1 cellular context compared by ENCODE assay signal in genomic region chr17:64217249-64217652, GRCh38.
TF ChIP-seq lines count a peak whose summit lies in the region.

No MANE protein-coding gene starts in this region.

TF ChIP-seq in HepG2, 621 proteins besides CTCF, POLR2A, EP300 and RAD21 (continued from another document and continues in another):
- no peak for TF ChIP-seq ZNF816 (CRISPR knock-in tag; IDR thresholded peaks at IDR 0.05; ENCODE audit: borderline replicate concordance)
- TF ChIP-seq ZNF512B (CRISPR knock-in tag; IDR thresholded peaks at IDR 0.05; ENCODE audit: borderline replicate concordance), result no peak
- 0 out of 2 replicates have a peak, but pooled peaks have one; percentile 33 for TF ChIP-seq ATAD3A (CRISPR knock-in tag; IDR thresholded peaks at IDR 0.05)
- no peak for TF ChIP-seq ZEB1 (IDR thresholded peaks at IDR 0.05; ENCODE audit: insufficient replicate concordance, low read depth)
- no peak for TF ChIP-seq NFRKB (IDR thresholded peaks at IDR 0.05)
- 0 out of 2 replicates have a peak, but pooled peaks have one; percentile 19 for TF ChIP-seq ZNF772 (CRISPR knock-in tag; IDR thresholded peaks at IDR 0.05)
- 0 out of 2 replicates have a peak, but pooled peaks have one; percentile 3 for TF ChIP-seq AHDC1 (CRISPR knock-in tag; IDR thresholded peaks at IDR 0.05; ENCODE audit: borderline replicate concordance)
- TF ChIP-seq ZNF746 (CRISPR knock-in tag; IDR thresholded peaks at IDR 0.05), result no peak
- TF ChIP-seq ZBTB46 (CRISPR knock-in tag; IDR thresholded peaks at IDR 0.05; ENCODE audit: borderline replicate concordance), result no peak
- no peak for TF ChIP-seq ARNT2 (CRISPR knock-in tag; IDR thresholded peaks at IDR 0.05; ENCODE audit: low read depth)
- TF ChIP-seq ZBTB33 (CRISPR knock-in tag; IDR thresholded peaks at IDR 0.05), result peak; percentile 45; the same call in 1 of the 2 replicates
- TF ChIP-seq ZNF326 (CRISPR knock-in tag; IDR thresholded peaks at IDR 0.05; ENCODE audit: borderline replicate concordance), result no peak
- no peak for TF ChIP-seq ZNF563 (CRISPR knock-in tag; IDR thresholded peaks at IDR 0.05)
- peak; percentile 87 for TF ChIP-seq ZNF687 (CRISPR knock-in tag; IDR thresholded peaks at IDR 0.05)
- no peak for TF ChIP-seq ZNF713 (CRISPR knock-in tag; IDR thresholded peaks at IDR 0.05)
- TF ChIP-seq RCOR2 (CRISPR knock-in tag; IDR thresholded peaks at IDR 0.05), result peak; percentile 2; the same call in 1 of the 2 replicates
- TF ChIP-seq PHF8 (CRISPR knock-in tag; IDR thresholded peaks at IDR 0.05), result no peak
- TF ChIP-seq AGO2 (optimal IDR thresholded peaks at IDR 0.05; ENCODE audit: low read depth, low read length), result no peak
- TF ChIP-seq ARHGAP35 (CRISPR knock-in tag; IDR thresholded peaks at IDR 0.05; ENCODE audit: borderline replicate concordance), result no peak
- no peak for TF ChIP-seq GMEB1 (CRISPR knock-in tag; IDR thresholded peaks at IDR 0.05; ENCODE audit: borderline replicate concordance)
- TF ChIP-seq GFI1 (CRISPR knock-in tag; IDR thresholded peaks at IDR 0.05; ENCODE audit: borderline replicate concordance), result no peak
- TF ChIP-seq TEAD3 (CRISPR knock-in tag; optimal IDR thresholded peaks at IDR 0.05; ENCODE audit: borderline replicate concordance), result peak; percentile 33
- no peak for TF ChIP-seq ATM (IDR thresholded peaks at IDR 0.05; ENCODE audit: borderline replicate concordance)
- TF ChIP-seq ZNF614 (CRISPR knock-in tag; IDR thresholded peaks at IDR 0.05; ENCODE audit: borderline replicate concordance), result no peak; the same call in 1 of the 2 replicates
- no peak for TF ChIP-seq ZNF720 (CRISPR knock-in tag; IDR thresholded peaks at IDR 0.05)
- no peak for TF ChIP-seq ZNF281 (CRISPR knock-in tag; IDR thresholded peaks at IDR 0.05; ENCODE audit: borderline replicate concordance)
- TF ChIP-seq SMAD9 (CRISPR knock-in tag; IDR thresholded peaks at IDR 0.05), result no peak
- TF ChIP-seq ESRRA (CRISPR knock-in tag; IDR thresholded peaks at IDR 0.05; ENCODE audit: low read depth), result no peak
- no peak for TF ChIP-seq ZNF224 (CRISPR knock-in tag; IDR thresholded peaks at IDR 0.05)
- TF ChIP-seq ZC3H4 (CRISPR knock-in tag; IDR thresholded peaks at IDR 0.05; ENCODE audit: borderline replicate concordance), result peak; percentile 90
- TF ChIP-seq LCORL (IDR thresholded peaks at IDR 0.05), result no peak
- no peak for TF ChIP-seq LCORL (CRISPR knock-in tag; IDR thresholded peaks at IDR 0.05)
- TF ChIP-seq ZFP91 (CRISPR knock-in tag; IDR thresholded peaks at IDR 0.05; ENCODE audit: borderline replicate concordance), result no peak; the same call in 1 of the 2 replicates
- no peak for TF ChIP-seq RXRA (CRISPR knock-in tag; IDR thresholded peaks at IDR 0.05)
- TF ChIP-seq KLF16 (CRISPR knock-in tag; IDR thresholded peaks at IDR 0.05), result no peak
- TF ChIP-seq ZSCAN9 (CRISPR knock-in tag; IDR thresholded peaks at IDR 0.05; ENCODE audit: borderline replicate concordance), result no peak
- no peak for TF ChIP-seq GABPB1 (CRISPR knock-in tag; IDR thresholded peaks at IDR 0.05)
- no peak for TF ChIP-seq SIX4 (CRISPR knock-in tag; IDR thresholded peaks at IDR 0.05)
